In the genomic region with DNA sequence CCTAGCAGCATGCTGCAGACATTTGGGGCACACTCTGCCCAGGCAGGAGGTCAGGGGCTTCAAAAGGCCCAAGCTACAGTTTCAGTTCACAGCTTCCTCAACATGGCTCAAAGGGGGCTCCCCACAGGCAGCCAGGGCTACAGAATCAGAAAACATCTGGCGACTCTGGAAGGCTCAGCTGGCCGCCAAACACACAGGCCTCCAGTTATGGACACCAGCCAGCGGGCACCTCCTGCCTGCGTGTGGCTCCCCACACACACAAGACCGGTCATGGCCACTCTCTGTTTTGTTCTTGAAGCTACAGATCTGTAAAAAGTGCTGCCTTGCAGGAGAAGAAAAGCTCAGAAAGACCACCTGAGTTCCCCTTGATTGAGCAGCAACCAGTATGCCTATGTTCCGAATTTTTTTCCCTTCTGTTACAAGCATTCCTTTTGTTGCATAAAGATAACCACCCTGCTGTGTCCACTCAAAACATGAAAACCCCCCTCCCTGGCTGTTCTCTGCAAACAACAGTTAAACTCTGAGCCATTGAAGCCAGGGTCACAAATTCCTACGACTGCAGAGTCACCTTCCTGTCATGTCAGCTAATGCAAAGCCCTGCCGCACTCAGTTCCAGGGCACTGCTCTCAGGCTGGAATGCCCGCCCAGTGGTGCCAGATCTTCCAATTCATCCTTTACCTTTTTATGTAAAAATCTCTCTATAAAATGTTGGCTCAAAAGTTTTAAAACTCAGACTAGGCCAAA, we compare ENCODE assay signal across 14 cellular contexts. TPM values are rescaled to one million over a fixed set of nuclear protein-coding genes. Genes with fewer than 3 reads are reported as not detected.
A peak's percentile ranks its signal among the peaks of the same experiment; 100 is the strongest.
DNase-seq lines count a peak whose midpoint lies in the region; ATAC-seq and TF ChIP-seq lines count a peak whose summit lies in the region.
"Had no signal": no experiment of that assay in that cellular context is flagged by ENCODE, and none has a peak within 500 bp of the region (broad histone marks: within the 10 kb centered on the region; RNA-seq: fewer than 3 reads in every experiment).

No MANE protein-coding gene starts in this region.

- peak overlapping the region in 3 of 4 donors; percentile 26 to 64 (median 59) for H3K27ac ChIP-seq in esophagus squamous epithelium
- peak overlapping the region; percentile 59 for H3K27ac ChIP-seq in vagina
- H3K27ac ChIP-seq in spleen: no peak overlapping the region
- H3K27ac ChIP-seq: RWPE1 had no signal

- WGBS in esophagus squamous epithelium, 2 donors: 65 to 89% methylated on average over 5 to 9 of the region's 9 CpGs
- 77 to 83% (median 78%) methylated on average over 9 of the region's 9 CpGs for WGBS in spleen, 5 donors

- H3K36me3 ChIP-seq in esophagus squamous epithelium: no peaks in the 10 kb centered on the region
- H3K36me3 ChIP-seq in vagina: peaks cover 0 to 11% of the 10 kb centered on the region in 2 donors
- no peaks in the 10 kb centered on the region for H3K36me3 ChIP-seq in spleen

- peak; percentile 83 for DNase-seq in NCI-H69 (lab: John Stamatoyannopoulos, UW)
- DNase-seq in esophagus squamous epithelium (lab: John Stamatoyannopoulos, UW): no peak
- DNase-seq in left lobe of liver (ENCODE audit: low spot score): peak; percentile 69
- no peak for DNase-seq in vagina (ENCODE audit: extremely low spot score in 2 of 2)
- no peak for DNase-seq in activated T-cell treated with anti-CD3 and anti-CD28 coated beads, Interleukin-2, amount 50 U/mL, for 72 hours
- no peak for DNase-seq in spleen
- DNase-seq: immature natural killer cell, KBM-7, NCI-H2171 had no signal

- peaks cover 6 to 53% (median 23%) of the 10 kb centered on the region in 3 donors for H3K4me1 ChIP-seq in esophagus squamous epithelium
- peaks cover 59% of the 10 kb centered on the region for H3K4me1 ChIP-seq in vagina
- peaks cover 0 to 27% (median 12%) of the 10 kb centered on the region in 6 donors for H3K4me1 ChIP-seq in spleen
- H3K4me1 ChIP-seq: Caco-2 had no signal

- H3K9me3 Mint-ChIP-seq in activated T-cell treated with anti-CD3 and anti-CD28 coated beads, Interleukin-2, amount 50 U/mL, for 72 hours: peaks cover 3% of the 10 kb centered on the region in 2 donors

- peaks cover 3% of the 10 kb centered on the region in 2 donors for H3K36me3 Mint-ChIP-seq in activated T-cell treated with anti-CD3 and anti-CD28 coated beads, Interleukin-2, amount 50 U/mL, for 72 hours (ENCODE audit: insufficient read depth in 2 of 2)
- H3K36me3 Mint-ChIP-seq: immature natural killer cell had no signal

- peaks cover 14% of the 10 kb centered on the region for H3K27me3 Mint-ChIP-seq in activated T-cell treated with anti-CD3 and anti-CD28 coated beads, Interleukin-2, amount 50 U/mL, for 72 hours (ENCODE audit: low read depth)

- TF ChIP-seq POLR2A in esophagus squamous epithelium (IDR thresholded peaks at IDR 0.05) (no peak), vagina (IDR thresholded peaks at IDR 0.05) (no peak), spleen (IDR thresholded peaks at IDR 0.05) (no peak)

- peaks cover 0 to 29% (median 0%) of the 10 kb centered on the region in 4 donors for H3K27me3 ChIP-seq in esophagus squamous epithelium
- no peaks in the 10 kb centered on the region for H3K27me3 ChIP-seq in vagina
- peaks cover 0 to 6% (median 0%) of the 10 kb centered on the region in 7 donors for H3K27me3 ChIP-seq in spleen (replicated peaks in 1 of 7)

- intact Hi-C loops in esophagus squamous epithelium (cut with DNase I): no loop called here
- intact Hi-C loops in vagina (cut with DNase I): no loop called here
- intact Hi-C loops in spleen (cut with DNase I; ENCODE audit: low total_unique reads): no loop called here

- TF ChIP-seq CTCF in esophagus squamous epithelium (IDR thresholded peaks at IDR 0.05): no peak
- TF ChIP-seq CTCF in vagina (IDR thresholded peaks at IDR 0.05): no peak
- TF ChIP-seq CTCF in spleen (IDR thresholded peaks at IDR 0.05 in 8 of 11, conservative IDR thresholded peaks at IDR 0.05 in 3 of 11): no peak

- H3K27ac Mint-ChIP-seq in activated T-cell treated with anti-CD3 and anti-CD28 coated beads, Interleukin-2, amount 50 U/mL, for 72 hours: no peak overlapping the region
- H3K27ac Mint-ChIP-seq: immature natural killer cell had no signal

- peaks cover 42% of the 10 kb centered on the region for H3K4me1 Mint-ChIP-seq in activated T-cell treated with anti-CD3 and anti-CD28 coated beads, Interleukin-2, amount 50 U/mL, for 72 hours (ENCODE audit: low read depth)

- no peak overlapping the region for H3K4me3 ChIP-seq in esophagus squamous epithelium
- no peak overlapping the region for H3K4me3 ChIP-seq in vagina
- H3K4me3 ChIP-seq in spleen: no peak overlapping the region

- ATAC-seq in left lobe of liver (peak; percentile 55), HG02840 (IDR thresholded peaks at IDR 0.05; ENCODE audit: low FRiP score, unreplicated experiment) (no peak)
- ATAC-seq in activated T-cell treated with anti-CD3 and anti-CD28 coated beads, Interleukin-2, amount 50 U/mL, for 72 hours (replicated peaks in 1 of 2): no peak

- H3K9me3 ChIP-seq in esophagus squamous epithelium: no peaks in the 10 kb centered on the region
- H3K9me3 ChIP-seq in vagina: no peaks in the 10 kb centered on the region
- H3K9me3 ChIP-seq in spleen: peaks cover 0 to 10% (median 7%) of the 10 kb centered on the region in 8 donors

- no peak overlapping the region for H3K4me3 Mint-ChIP-seq in activated T-cell treated with anti-CD3 and anti-CD28 coated beads, Interleukin-2, amount 50 U/mL, for 72 hours
- H3K4me3 Mint-ChIP-seq: immature natural killer cell had no signal

RNA-seq across cellular contexts. Expression of a gene that starts 33.6 kb away (rescaled TPM):
- 1 to 10 TPM in 3 of 4 donors, under 1 TPM in 1; 0.80 to 6.9 (median 1.9) TPM for total RNA-seq in esophagus squamous epithelium
- 2.7 TPM for total RNA-seq in left lobe of liver
- 14.0 TPM for total RNA-seq in vagina
- under 1 TPM in 1 of 2 donors, not detected in 1; 0.25 TPM for total RNA-seq in activated T-cell treated with anti-CD3 and anti-CD28 coated beads, Interleukin-2, amount 50 U/mL, for 72 hours
- total RNA-seq in spleen: 1 to 10 TPM; 2.2 to 6.8 (median 4.1) TPM
- 1 to 10 TPM in 1 of 3 donors, under 1 TPM in 2; 0.57 to 1.6 (median 0.80) TPM for polyA plus RNA-seq in spleen
- total RNA-seq: Caco-2 had no signal

RNA-seq across cellular contexts. Expression of a gene that starts 52.1 kb away (rescaled TPM):
- total RNA-seq in esophagus squamous epithelium (not detected), left lobe of liver (not detected), vagina (not detected), spleen (not detected)
- under 1 TPM in 1 of 2 donors, not detected in 1; 0.16 TPM for total RNA-seq in activated T-cell treated with anti-CD3 and anti-CD28 coated beads, Interleukin-2, amount 50 U/mL, for 72 hours
- under 1 TPM in 2 of 3 donors, not detected in 1; 0.05 to 0.06 TPM for polyA plus RNA-seq in spleen
- total RNA-seq: Caco-2, endothelial cell of umbilical vein, H4 had no signal
- polyA plus RNA-seq: endothelial cell of umbilical vein, immature natural killer cell had no signal

Comparison
In these comparisons a context has a peak if more than half of its experiments do, and no peak if none do; other contexts are left out.
1. DNase-seq: peak in NCI-H69 (single experiment) and left lobe of liver (single experiment); none in esophagus squamous epithelium (single experiment), vagina (0 of 2), activated T-cell treated with anti-CD3 and anti-CD28 coated beads, Interleukin-2, amount 50 U/mL, for 72 hours (0 of 2) and spleen (single experiment).
2. H3K27ac ChIP-seq: peak in esophagus squamous epithelium (3 of 4) and vagina (single experiment); none in spleen (0 of 8).